Comparison of ENCODE assay signal across 8 cellular contexts in the genomic region with DNA sequence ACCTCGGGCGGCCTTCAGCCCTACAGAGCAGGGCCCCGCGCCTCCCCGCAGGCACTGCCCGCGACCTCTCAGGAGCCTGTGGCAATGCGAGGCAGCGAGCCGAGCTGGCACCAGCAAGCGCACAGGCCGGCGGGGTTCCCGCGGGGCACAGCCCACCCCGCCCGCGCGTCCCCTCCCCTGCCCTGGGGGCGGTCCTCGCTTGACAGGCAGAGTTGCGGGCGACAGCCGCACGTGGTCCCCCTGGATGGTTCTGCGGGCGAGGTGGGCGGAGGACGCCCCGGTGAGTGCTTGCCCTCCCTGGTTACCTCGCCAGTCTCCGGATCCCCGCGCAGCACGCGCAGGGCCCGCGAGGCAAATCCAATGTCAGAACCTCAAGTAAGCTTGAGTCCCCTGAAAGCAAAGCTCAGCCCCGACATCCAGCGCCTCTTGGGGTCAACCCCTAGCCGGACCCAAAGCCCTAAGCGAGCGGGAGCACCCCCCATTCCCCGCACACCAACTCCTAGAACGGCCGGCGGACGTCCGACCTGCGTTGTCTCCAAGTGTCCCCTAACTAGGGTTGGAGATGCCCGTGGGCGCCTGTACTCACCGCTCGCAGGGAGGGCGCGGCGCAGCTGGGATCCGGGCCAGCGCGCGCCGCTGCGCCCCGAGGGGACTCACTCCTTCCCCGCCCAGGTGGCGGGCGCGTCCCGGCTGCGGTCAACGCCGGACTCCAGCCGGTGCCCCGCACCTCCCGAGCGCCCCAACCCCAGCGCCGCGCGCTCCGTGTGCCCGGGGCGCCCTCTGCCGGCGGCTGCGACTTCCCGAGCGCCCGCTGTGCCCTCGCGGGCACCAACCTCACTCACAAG. TPM values are rescaled to one million over a fixed set of nuclear protein-coding genes. Genes with fewer than 3 reads are reported as not detected.
DNase-seq lines count a peak whose midpoint lies in the region; ATAC-seq, FAIRE-seq and TF ChIP-seq lines count a peak whose summit lies in the region.

Gene DRD1, minus strand, starts transcription at position 123 of the 845 bp plus-strand sequence. CDS start 1,083 bp downstream, outside the sequence.

- peaks cover 0 to 10% of the 10 kb centered on the region in 2 donors for H3K4me1 ChIP-seq in lung (ENCODE audit: control insufficient read depth in 2 of 2, insufficient read depth in 2 of 2, low read length in 2 of 2)

- H3K36me3 ChIP-seq in lung (ENCODE audit: control insufficient read depth in 2 of 2, insufficient read depth in 2 of 2, low read length in 2 of 2), result no peaks in the 10 kb centered on the region

- H3K9me3 ChIP-seq in lung (ENCODE audit: control insufficient read depth in 2 of 2, insufficient read depth in 1 of 2, low read length in 1 of 2), result peaks cover 0 to 3% of the 10 kb centered on the region in 2 donors

- no peak within 1 kb of the TSS for H3K27ac Mint-ChIP-seq in chondrocyte (ENCODE audit: unreplicated experiment)

- peak; percentile 49 for DNase-seq in D721Med (ENCODE audit: insufficient read length, low spot score)
- DNase-seq in activated CD4-positive, alpha-beta T cell treated with anti-CD3 and anti-CD28 coated beads for 24 hours (ENCODE audit: low read depth in 2 of 2), result peak; percentile 42 to 46
- no peak for DNase-seq in chondrocyte (ENCODE audit: low spot score)
- DNase-seq in lung (ENCODE audit: low spot score), result no peak
- DNase-seq in stimulated activated CD8-positive, alpha-beta memory T cell treated with anti-CD3 and anti-CD28 coated beads, Interleukin-4, amount 100 ng/mL, for 24 hours (ENCODE audit: low read depth), result peak; percentile 48
- DNase-seq in NOMO-1 (lab: John Stamatoyannopoulos, UW; ENCODE audit: unreplicated experiment in 2 of 2), result no peak

- WGBS in lung, 2 donors, result 1 to 2% methylated on average over 79 to 91 of the region's 91 CpGs

- H3K9me3 Mint-ChIP-seq in chondrocyte (ENCODE audit: low read depth), result no peaks in the 10 kb centered on the region

- peak; percentile 61 for ATAC-seq in HG02678 (IDR thresholded peaks at IDR 0.05; ENCODE audit: unreplicated experiment)
- peak; percentile 77 for ATAC-seq in lung (ENCODE audit: insufficient read depth, low FRiP score)
- ATAC-seq in GM21381 (IDR thresholded peaks at IDR 0.05; ENCODE audit: unreplicated experiment), result no peak

- peak within 1 kb of the TSS; percentile 44 for H3K4me3 ChIP-seq in lung

- H3K36me3 Mint-ChIP-seq in chondrocyte (ENCODE audit: low read depth), result no peaks in the 10 kb centered on the region

- H3K4me1 Mint-ChIP-seq in chondrocyte (ENCODE audit: low read depth), result peaks cover 5% of the 10 kb centered on the region

- H3K27ac ChIP-seq in lung (ENCODE audit: low read depth in 1 of 2, low read length in 1 of 2), result no peak within 1 kb of the TSS

- H3K4me3 Mint-ChIP-seq in chondrocyte (ENCODE audit: unreplicated experiment), result peak within 1 kb of the TSS; percentile 57

- H3K27me3 ChIP-seq in lung (ENCODE audit: control insufficient read depth, insufficient read depth), result peaks cover 9% of the 10 kb centered on the region

- TF ChIP-seq CTCF in D721Med (IDR thresholded peaks at IDR 0.05; ENCODE audit: insufficient read depth, missing control alignments) (peak; percentile 69), chondrocyte (IDR thresholded peaks at IDR 0.05) (peak; percentile 81), lung (IDR thresholded peaks at IDR 0.05; ENCODE audit: control extremely low read depth, extremely low read depth) (peak; percentile 39)

- FAIRE-seq in D721Med (lab: Jason Lieb, UNC), result no peak

- H3K27me3 Mint-ChIP-seq in chondrocyte (ENCODE audit: low read depth), result peaks cover 75% of the 10 kb centered on the region

RNA-seq across cellular contexts. Expression of gene DRD1, which starts in this region (rescaled TPM):
- total RNA-seq in chondrocyte (0.10 to 0.35 TPM (median 0.23 TPM) in 3 replicates), lung (1 to 10 TPM in 1 of 2 donors, under 1 TPM in 1; 0.83 to 1.5 TPM)
- under 1 TPM; 0.12 to 0.23 TPM for polyA plus RNA-seq in lung

Comparison
In these comparisons a context has a peak if more than half of its experiments do, and no peak if none do; other contexts are left out.
1. DNase-seq: peak in D721Med (single experiment), activated CD4-positive, alpha-beta T cell treated with anti-CD3 and anti-CD28 coated beads for 24 hours (2 of 2) and stimulated activated CD8-positive, alpha-beta memory T cell treated with anti-CD3 and anti-CD28 coated beads, Interleukin-4, amount 100 ng/mL, for 24 hours (single experiment); none in chondrocyte (single experiment), lung (single experiment) and NOMO-1 (0 of 2).
2. Peak in every context shown above with its lines, with median percentiles within 50 percentile points of each other: CTCF ChIP-seq.